In the genomic region with DNA sequence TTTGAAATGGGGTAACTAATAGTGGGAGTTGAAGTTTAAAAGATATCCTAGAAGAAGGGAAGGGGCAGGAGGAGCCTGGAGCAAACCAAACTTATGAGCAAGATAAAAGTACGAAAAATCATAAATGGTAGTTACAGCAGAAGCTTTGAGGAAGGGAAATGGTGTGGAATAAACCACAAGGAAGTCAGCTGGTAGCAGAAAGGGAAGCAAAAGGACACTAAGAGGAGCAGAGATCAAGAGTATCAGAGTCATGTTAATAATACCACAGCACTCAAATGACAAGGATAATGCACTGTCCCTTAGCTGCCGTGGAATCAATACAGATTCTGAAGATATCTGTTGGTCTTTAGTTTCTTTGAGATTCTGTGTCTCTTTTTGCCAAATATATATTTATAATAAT, we compare ENCODE assay signal across 25 cellular contexts. TPM values are rescaled to one million over a fixed set of nuclear protein-coding genes. Genes with fewer than 3 reads are reported as not detected.
DNase-seq lines count a peak whose midpoint lies in the region; ATAC-seq and TF ChIP-seq lines count a peak whose summit lies in the region.
"Had no signal": no experiment of that assay in that cellular context is flagged by ENCODE, and none has a peak within 500 bp of the region (broad histone marks: within the 10 kb centered on the region; RNA-seq: fewer than 3 reads in every experiment).

No MANE protein-coding gene starts in this region.

- TF ChIP-seq CTCF in esophagus muscularis mucosa (IDR thresholded peaks at IDR 0.05) (no peak), upper lobe of right lung (IDR thresholded peaks at IDR 0.05) (no peak), hepatocyte (IDR thresholded peaks at IDR 0.05; ENCODE audit: poor library complexity) (no peak), transverse colon (IDR thresholded peaks at IDR 0.05) (no peak)

- H3K9me3 ChIP-seq in esophagus muscularis mucosa (no peaks in the 10 kb centered on the region), upper lobe of right lung (no peaks in the 10 kb centered on the region), hepatocyte (ENCODE audit: low read depth) (no peaks in the 10 kb centered on the region), transverse colon (no peaks in the 10 kb centered on the region)
- H3K9me3 ChIP-seq: breast epithelium, colonic mucosa, HAP-1, left ventricle myocardium inferior, ovary had no signal

- DNase-seq in KBM-7 (peak; percentile 77), NOMO-1 treated with DMSO at 0.1 percent for 48 hours (lab: John Stamatoyannopoulos, UW; ENCODE audit: unreplicated experiment) (peak; percentile 82), esophagus muscularis mucosa (ENCODE audit: extremely low spot score) (peak; percentile 14), upper lobe of right lung (no peak), hepatocyte (ENCODE audit: low spot score) (no peak), transverse colon (no peak)
- DNase-seq: activated CD4-positive, alpha-beta T cell treated with anti-CD3 and anti-CD28 coated beads, Interleukin-2, amount 10 ng/mL, durations not matched to agents 24 days and 14 days; activated naive CD4-positive, alpha-beta T cell treated with anti-CD3 and anti-CD28 coated beads, Interleukin-2, amount 50 U/mL, for 16 hours; amygdala; colonic mucosa; foreskin melanocyte; IMR-90; left ventricle myocardium inferior; NCI-H1436 treated with DMSO at 0.1 percent for 48 hours; NCI-H446 treated with DMSO at 0.1 percent for 48 hours; ovary; SHP77 treated with DMSO at 0.1 percent for 48 hours; stimulated activated CD4-positive, alpha-beta T cell treated with anti-CD3 and anti-CD28 coated beads, Interleukin-4, amount 100 ng/mL, for 4 hours; stimulated activated naive CD4-positive, alpha-beta T cell treated with Interleukin-2 at 50 U/mL for 16 hours had no signal

- TF ChIP-seq POLR2A in esophagus muscularis mucosa (IDR thresholded peaks at IDR 0.05; ENCODE audit: low read depth) = no peak
- no peak for TF ChIP-seq POLR2A in transverse colon (IDR thresholded peaks at IDR 0.05)

- no peaks in the 10 kb centered on the region for H4K20me1 ChIP-seq in hepatocyte (ENCODE audit: insufficient read depth, poor library complexity, severe bottlenecking)

- TF ChIP-seq EP300 in esophagus muscularis mucosa (IDR thresholded peaks at IDR 0.05) (no peak), transverse colon (IDR thresholded peaks at IDR 0.05; ENCODE audit: low read depth) (no peak)

- ATAC-seq in upper lobe of right lung (peak; percentile 82), HG03095 (IDR thresholded peaks at IDR 0.05; ENCODE audit: unreplicated experiment) (no peak)
- ATAC-seq: esophagus mucosa, Panc1 had no signal

- no peak overlapping the region for H2AFZ ChIP-seq in hepatocyte

- in situ Hi-C loops in KBM-7 (cut with MboI; ENCODE audit: low pct_unique_long_range_greater_than_20kb, low sequenced_read_pairs) (no loop called here), transverse colon (cut with MboI; ENCODE audit: low pct_ligation_motif_present in 1 of 4, low pct_unique_long_range_greater_than_20kb in 1 of 4, low sequenced_read_pairs in 3 of 4) (no loop called here)

- H3K36me3 ChIP-seq in esophagus muscularis mucosa = no peaks in the 10 kb centered on the region
- no peaks in the 10 kb centered on the region for H3K36me3 ChIP-seq in upper lobe of right lung
- H3K36me3 ChIP-seq in hepatocyte (replicated peaks; ENCODE audit: insufficient read depth, low read depth) = no peaks in the 10 kb centered on the region
- H3K36me3 ChIP-seq in transverse colon = no peaks in the 10 kb centered on the region
- H3K36me3 ChIP-seq: breast epithelium, colonic mucosa, HAP-1, left ventricle myocardium inferior, ovary had no signal

- no peak overlapping the region for H3K4me2 ChIP-seq in hepatocyte

- no peak overlapping the region for H3K27ac ChIP-seq in esophagus muscularis mucosa (replicated peaks in 1 of 4)
- no peak overlapping the region for H3K27ac ChIP-seq in upper lobe of right lung
- H3K27ac ChIP-seq in hepatocyte = no peak overlapping the region
- H3K27ac ChIP-seq in transverse colon = no peak overlapping the region
- H3K27ac ChIP-seq: breast epithelium, colonic mucosa, left ventricle myocardium inferior, ovary, VCaP had no signal

- no peaks in the 10 kb centered on the region for H3K27me3 ChIP-seq in esophagus muscularis mucosa
- H3K27me3 ChIP-seq in upper lobe of right lung = no peaks in the 10 kb centered on the region
- no peaks in the 10 kb centered on the region for H3K27me3 ChIP-seq in hepatocyte
- H3K27me3 ChIP-seq in transverse colon = no peaks in the 10 kb centered on the region
- H3K27me3 ChIP-seq: breast epithelium, colonic mucosa, ovary had no signal

- no peak overlapping the region for H3K4me3 ChIP-seq in esophagus muscularis mucosa
- no peak overlapping the region for H3K4me3 ChIP-seq in upper lobe of right lung
- no peak overlapping the region for H3K4me3 ChIP-seq in hepatocyte
- H3K4me3 ChIP-seq in transverse colon = no peak overlapping the region
- H3K4me3 ChIP-seq: breast epithelium, colonic mucosa, HAP-1, left ventricle myocardium inferior, ovary had no signal

- intact Hi-C loops in esophagus muscularis mucosa (cut with DNase I) = no loop called here
- intact Hi-C loops in upper lobe of right lung (cut with DNase I) = no loop called here
- intact Hi-C loops in transverse colon (cut with DNase I; ENCODE audit: low total_unique reads) = no loop called here

- no peaks in the 10 kb centered on the region for H3K9me2 ChIP-seq in hepatocyte (replicated peaks; ENCODE audit: insufficient read depth)

- 72% methylated on average over 2 of the region's 2 CpGs for WGBS in esophagus muscularis mucosa
- 86% methylated on average over 2 of the region's 2 CpGs for WGBS in hepatocyte (ENCODE audit: low lambda C conversion rate, missing lambda C conversion rate)
- 73 to 91% methylated on average over 1 to 2 of the region's 2 CpGs for WGBS in transverse colon (ENCODE audit: low coverage in 1 of 2), 2 donors

- no peaks in the 10 kb centered on the region for H3K79me2 ChIP-seq in hepatocyte

- no peaks in the 10 kb centered on the region for H3K4me1 ChIP-seq in esophagus muscularis mucosa
- peaks cover 16% of the 10 kb centered on the region for H3K4me1 ChIP-seq in upper lobe of right lung
- H3K4me1 ChIP-seq in hepatocyte (ENCODE audit: insufficient read depth) = peaks cover 10% of the 10 kb centered on the region
- H3K4me1 ChIP-seq in transverse colon = no peaks in the 10 kb centered on the region
- H3K4me1 ChIP-seq: breast epithelium, colonic mucosa had no signal

RNA-seq across cellular contexts. Expression of a gene that starts 44.9 kb away (rescaled TPM):
- 10 to 100 TPM; 18.3 to 26.0 (median 22.1) TPM for total RNA-seq in esophagus muscularis mucosa
- 19.3 TPM for total RNA-seq in upper lobe of right lung
- total RNA-seq in hepatocyte = 11.8 and 12.0 TPM in 2 replicates
- 8.9 and 9.1 TPM in 2 replicates for polyA plus RNA-seq in hepatocyte
- total RNA-seq in transverse colon = 10 to 100 TPM; 12.0 to 31.4 (median 19.6) TPM

Comparison
In these comparisons a context has a peak if more than half of its experiments do, and no peak if none do; other contexts are left out.
1. DNase-seq: peak in KBM-7 (single experiment), NOMO-1 treated with DMSO at 0.1 percent for 48 hours (single experiment) and esophagus muscularis mucosa (single experiment); none in upper lobe of right lung (single experiment), hepatocyte (single experiment) and transverse colon (single experiment).